In genomic region chr14:91681893-91682563, GRCh38 we compare ENCODE assay signal across 26 cellular contexts. TPM values are rescaled to one million over a fixed set of nuclear protein-coding genes. Genes with fewer than 3 reads are reported as not detected.
A peak's percentile ranks its signal among the peaks of the same experiment; 100 is the strongest.
DNase-seq lines count a peak whose midpoint lies in the region; ATAC-seq and TF ChIP-seq lines count a peak whose summit lies in the region.
"Had no signal": no experiment of that assay in that cellular context is flagged by ENCODE, and none has a peak within 500 bp of the region (broad histone marks: within the 10 kb centered on the region; RNA-seq: fewer than 3 reads in every experiment).

No MANE protein-coding gene starts in this region.

- peak overlapping the region; percentile 34 for H3K27ac Mint-ChIP-seq in activated naive CD8-positive, alpha-beta T cell treated with anti-CD3 and anti-CD28 coated beads, Interleukin-2, amount 50 U/mL, for 24 hours
- H3K27ac Mint-ChIP-seq in naive thymus-derived CD8-positive, alpha-beta T cell, result no peak overlapping the region
- H3K27ac Mint-ChIP-seq: activated naive CD4-positive, alpha-beta T cell treated with anti-CD3 and anti-CD28 coated beads, Interleukin-2, amount 50 U/mL, for 24 hours; CD4-positive, CD25-positive, alpha-beta regulatory T cell; stimulated activated naive B cell treated with anti-CD40 and anti-IgM and Interleukin-4, amounts not matched to agents 10 μg/mL and 1 μg/mL and 100 μg/mL, for 72 hours; T-helper 17 cell had no signal

- H3K4me1 Mint-ChIP-seq in activated naive CD8-positive, alpha-beta T cell treated with anti-CD3 and anti-CD28 coated beads, Interleukin-2, amount 50 U/mL, for 24 hours, result peaks cover 20% of the 10 kb centered on the region
- H3K4me1 Mint-ChIP-seq in naive thymus-derived CD8-positive, alpha-beta T cell, result peaks cover 0 to 5% (median 0%) of the 10 kb centered on the region in 4 donors
- H3K4me1 Mint-ChIP-seq: activated naive CD4-positive, alpha-beta T cell treated with anti-CD3 and anti-CD28 coated beads, Interleukin-2, amount 50 U/mL, for 24 hours; stimulated activated naive B cell treated with anti-CD40 and anti-IgM and Interleukin-4, amounts not matched to agents 10 μg/mL and 1 μg/mL and 100 μg/mL, for 72 hours; T-helper 17 cell had no signal

- TF ChIP-seq CTCF in breast epithelium (IDR thresholded peaks at IDR 0.05), result no peak

- H3K27ac ChIP-seq in breast epithelium, result no peak overlapping the region

- no peak for TF ChIP-seq POLR2A in breast epithelium (IDR thresholded peaks at IDR 0.05)

- H3K27me3 Mint-ChIP-seq in activated naive CD8-positive, alpha-beta T cell treated with anti-CD3 and anti-CD28 coated beads, Interleukin-2, amount 50 U/mL, for 24 hours, result no peaks in the 10 kb centered on the region
- H3K27me3 Mint-ChIP-seq in naive thymus-derived CD8-positive, alpha-beta T cell, result peaks cover 0 to 2% (median 0%) of the 10 kb centered on the region in 5 donors
- H3K27me3 Mint-ChIP-seq: activated naive CD4-positive, alpha-beta T cell treated with anti-CD3 and anti-CD28 coated beads, Interleukin-2, amount 50 U/mL, for 24 hours; CD4-positive, CD25-positive, alpha-beta regulatory T cell; T-helper 17 cell had no signal

- no peaks in the 10 kb centered on the region for H3K9me3 ChIP-seq in breast epithelium
- H3K9me3 ChIP-seq: SK-N-SH had no signal

- no peak overlapping the region for H3K4me3 Mint-ChIP-seq in activated naive CD8-positive, alpha-beta T cell treated with anti-CD3 and anti-CD28 coated beads, Interleukin-2, amount 50 U/mL, for 24 hours
- no peak overlapping the region for H3K4me3 Mint-ChIP-seq in naive thymus-derived CD8-positive, alpha-beta T cell
- H3K4me3 Mint-ChIP-seq: activated naive CD4-positive, alpha-beta T cell treated with anti-CD3 and anti-CD28 coated beads, Interleukin-2, amount 50 U/mL, for 24 hours; CD4-positive, CD25-positive, alpha-beta regulatory T cell; stimulated activated naive B cell treated with anti-CD40 and anti-IgM and Interleukin-4, amounts not matched to agents 10 μg/mL and 1 μg/mL and 100 μg/mL, for 72 hours; T-helper 17 cell had no signal

- H3K4me3 ChIP-seq in breast epithelium, result no peak overlapping the region
- H3K4me3 ChIP-seq: HAP-1 had no signal

- ATAC-seq in activated naive CD8-positive, alpha-beta T cell treated with anti-CD3 and anti-CD28 coated beads, Interleukin-2, amount 50 U/mL, for 24 hours, result peak; percentile 84
- no peak for ATAC-seq in naive thymus-derived CD8-positive, alpha-beta T cell
- ATAC-seq: left ventricle myocardium superior, right cardiac atrium, T-helper 17 cell had no signal

- H3K27me3 ChIP-seq in breast epithelium, result no peaks in the 10 kb centered on the region

- POLR2A ChIA-PET in naive thymus-derived CD8-positive, alpha-beta T cell (lab: Charles Lee), result no interaction called here

- H3K36me3 ChIP-seq in breast epithelium, result no peaks in the 10 kb centered on the region
- H3K36me3 ChIP-seq: HAP-1 had no signal

- H3K4me1 ChIP-seq in breast epithelium, result no peaks in the 10 kb centered on the region

- H3K9me3 Mint-ChIP-seq in activated naive CD8-positive, alpha-beta T cell treated with anti-CD3 and anti-CD28 coated beads, Interleukin-2, amount 50 U/mL, for 24 hours, result peaks cover 8% of the 10 kb centered on the region
- peaks cover 0 to 9% (median 0%) of the 10 kb centered on the region in 9 donors for H3K9me3 Mint-ChIP-seq in naive thymus-derived CD8-positive, alpha-beta T cell
- H3K9me3 Mint-ChIP-seq: activated naive CD4-positive, alpha-beta T cell treated with anti-CD3 and anti-CD28 coated beads, Interleukin-2, amount 50 U/mL, for 24 hours had no signal

- intact Hi-C loops in breast epithelium (cut with DNase I; ENCODE audit: low total_unique reads), result no loop called here

- peak; percentile 17 to 25 for DNase-seq in activated CD4-positive, alpha-beta T cell treated with anti-CD3 and anti-CD28 coated beads, Interleukin-2, amount 50 U/mL, for 48 hours
- DNase-seq in activated CD4-positive, alpha-beta T cell treated with anti-CD3 and anti-CD28 coated beads for 1 hour, result no peak
- DNase-seq in stimulated activated CD4-positive, alpha-beta T cell treated with anti-CD3 and anti-CD28 coated beads, Interleukin-1b, Interleukin-23, amount 100 ng/mL, for 48 hours, result peak; percentile 8
- DNase-seq in stimulated activated CD4-positive, alpha-beta T cell treated with anti-CD3 and anti-CD28 coated beads, Interleukin-4, amount 100 ng/mL, for 24 hours, result no peak
- DNase-seq in activated naive CD8-positive, alpha-beta T cell treated with anti-CD3 and anti-CD28 coated beads, Interleukin-2, amount 50 U/mL, for 24 hours, result peak; percentile 12
- no peak for DNase-seq in naive thymus-derived CD8-positive, alpha-beta T cell
- DNase-seq in D341Med (ENCODE audit: low spot score) (no peak), breast epithelium (ENCODE audit: low spot score in 2 of 2) (no peak)
- DNase-seq: activated CD4-positive, CD25-positive, alpha-beta regulatory T cell treated with anti-CD3 and anti-CD28 coated beads, Interleukin-2, amount 50 U/mL, for 72 hours; activated CD8-positive, alpha-beta memory T cell treated with anti-CD3 and anti-CD28 coated beads, Interleukin-2, amount 50 U/mL, for 48 hours; aorta; CD4-positive, CD25-positive, alpha-beta regulatory T cell; kidney; left ventricle myocardium superior; mesendoderm; NCI-H1417 treated with DMSO at 0.1 percent for 48 hours; NCI-H2081; NCI-H2227 treated with DMSO at 0.1 percent for 48 hours; NCI-H526; right cardiac atrium; SK-N-SH; stimulated activated naive B cell treated with anti-CD40 and anti-IgM and Interleukin-4, amounts not matched to agents 10 μg/mL and 1 μg/mL and 100 μg/mL, for 72 hours; T-helper 17 cell had no signal

- peaks cover 4% of the 10 kb centered on the region for H3K36me3 Mint-ChIP-seq in activated naive CD8-positive, alpha-beta T cell treated with anti-CD3 and anti-CD28 coated beads, Interleukin-2, amount 50 U/mL, for 24 hours (ENCODE audit: low read depth)
- peaks cover 0 to 6% (median 5%) of the 10 kb centered on the region in 3 donors for H3K36me3 Mint-ChIP-seq in naive thymus-derived CD8-positive, alpha-beta T cell
- H3K36me3 Mint-ChIP-seq: CD4-positive, CD25-positive, alpha-beta regulatory T cell had no signal

RNA-seq across cellular contexts. Expression of gene CATSPERB, which starts 49.9 kb away (rescaled TPM):
- total RNA-seq in naive thymus-derived CD8-positive, alpha-beta T cell, result 1 to 10 TPM; 4.6 to 6.3 TPM
- polyA plus RNA-seq in naive thymus-derived CD8-positive, alpha-beta T cell, result under 1 TPM in 2 of 3 donors, not detected in 1; 0.09 to 0.49 TPM
- 10 to 100 TPM in 2 of 3 donors, 1 to 10 TPM in 1; 2.4 to 18.7 (median 16.1) TPM for total RNA-seq in breast epithelium
- total RNA-seq: LHCN-M2 had no signal

Comparison
In these comparisons a context has a peak if more than half of its experiments do, and no peak if none do; other contexts are left out.
1. DNase-seq: peak in activated CD4-positive, alpha-beta T cell treated with anti-CD3 and anti-CD28 coated beads, Interleukin-2, amount 50 U/mL, for 48 hours (2 of 2), stimulated activated CD4-positive, alpha-beta T cell treated with anti-CD3 and anti-CD28 coated beads, Interleukin-1b, Interleukin-23, amount 100 ng/mL, for 48 hours (single experiment) and activated naive CD8-positive, alpha-beta T cell treated with anti-CD3 and anti-CD28 coated beads, Interleukin-2, amount 50 U/mL, for 24 hours (single experiment); none in activated CD4-positive, alpha-beta T cell treated with anti-CD3 and anti-CD28 coated beads for 1 hour (single experiment), stimulated activated CD4-positive, alpha-beta T cell treated with anti-CD3 and anti-CD28 coated beads, Interleukin-4, amount 100 ng/mL, for 24 hours (single experiment), naive thymus-derived CD8-positive, alpha-beta T cell (0 of 10), D341Med (single experiment) and breast epithelium (0 of 2).